ENCODE assay signal across 1 cellular context in the genomic region with DNA sequence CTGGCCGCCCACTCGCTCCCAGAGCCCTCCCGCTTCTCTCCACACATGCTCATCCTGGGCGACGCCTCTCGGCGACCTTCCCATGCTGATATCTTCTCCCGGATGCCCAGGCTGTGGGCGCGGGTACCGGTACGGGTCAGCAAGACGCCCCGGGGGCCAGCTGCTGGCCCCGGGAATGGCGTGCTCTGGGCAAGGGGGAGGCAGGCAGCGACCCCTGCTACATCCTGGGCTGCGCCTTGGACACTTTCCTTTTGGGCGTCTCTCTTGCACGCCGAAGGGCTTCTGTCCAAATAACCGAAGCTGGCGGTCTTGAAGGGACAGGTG.
TF ChIP-seq lines count a peak whose summit lies in the region.

No MANE protein-coding gene starts in this region.

TF ChIP-seq in WTC11, 78 proteins besides CTCF, POLR2A, EP300 and RAD21 (continued from another document):
- TF ChIP-seq EMX1 (CRISPR knock-in tag; IDR thresholded peaks at IDR 0.05) (no peak), ZNF232 (CRISPR knock-in tag; IDR thresholded peaks at IDR 0.05) (no peak), TEAD1 (CRISPR knock-in tag; IDR thresholded peaks at IDR 0.05) (no peak), E2F4 (CRISPR knock-in tag; IDR thresholded peaks at IDR 0.05; ENCODE audit: borderline replicate concordance, low read depth) (no peak), E2F1 (CRISPR knock-in tag; IDR thresholded peaks at IDR 0.05) (no peak), FOXK1 (CRISPR knock-in tag; IDR thresholded peaks at IDR 0.05) (no peak), ZNF671 (CRISPR knock-in tag; IDR thresholded peaks at IDR 0.05) (no peak), SMAD3 (CRISPR knock-in tag; IDR thresholded peaks at IDR 0.05; ENCODE audit: borderline replicate concordance) (no peak), NR2C2 (CRISPR knock-in tag; IDR thresholded peaks at IDR 0.05) (no peak), NFE2L1 (CRISPR knock-in tag; IDR thresholded peaks at IDR 0.05) (no peak), ZNF317 (CRISPR knock-in tag; IDR thresholded peaks at IDR 0.05; ENCODE audit: borderline replicate concordance, low read depth) (no peak)
- TF ChIP-seq, protein P1, sequence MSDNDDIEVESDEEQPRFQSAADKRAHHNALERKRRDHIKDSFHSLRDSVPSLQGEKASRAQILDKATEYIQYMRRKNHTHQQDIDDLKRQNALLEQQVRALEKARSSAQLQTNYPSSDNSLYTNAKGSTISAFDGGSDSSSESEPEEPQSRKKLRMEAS (CRISPR knock-in tag; IDR thresholded peaks at IDR 0.05): no peak
